ENCODE assay signal across 8 cellular contexts in the genomic region with DNA sequence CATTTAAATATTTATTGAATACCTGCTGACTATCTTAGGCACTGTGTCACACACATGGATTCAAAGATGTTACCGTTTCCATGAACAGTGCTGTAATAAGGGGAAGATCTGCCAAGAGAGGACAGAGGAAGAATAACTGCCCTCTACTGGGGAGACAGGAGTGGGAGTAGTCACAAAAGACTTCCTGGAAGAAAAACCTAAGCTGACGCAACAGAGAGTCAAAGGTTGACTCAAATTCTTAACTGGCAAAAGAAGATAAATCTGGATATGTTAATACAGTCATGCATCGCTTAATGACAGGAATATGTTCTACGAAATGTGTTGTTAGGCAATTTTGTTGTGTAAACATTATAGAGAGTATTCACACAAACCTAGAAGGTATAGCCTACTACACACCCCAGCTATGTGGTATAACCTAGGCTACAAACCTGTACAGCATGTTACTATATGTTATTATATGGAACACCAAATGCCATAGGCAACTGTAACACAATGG. TPM values are rescaled to one million over a fixed set of nuclear protein-coding genes. Genes with fewer than 3 reads are reported as not detected.
DNase-seq lines count a peak whose midpoint lies in the region; ATAC-seq and TF ChIP-seq lines count a peak whose summit lies in the region.

No MANE protein-coding gene starts in this region.

- no peak for ATAC-seq in GM19463 (IDR thresholded peaks at IDR 0.05; ENCODE audit: unreplicated experiment)
- ATAC-seq in GM18519 (IDR thresholded peaks at IDR 0.05; ENCODE audit: low FRiP score, unreplicated experiment) = no peak

- no peak for TF ChIP-seq POLR2A in adrenal gland (IDR thresholded peaks at IDR 0.05)

- peak; percentile 90 for DNase-seq in GM04504 (ENCODE audit: low read depth)
- peak; percentile 31 for DNase-seq in MG63
- DNase-seq in adrenal gland = peak in 4 of 7 donors; percentile 53 to 75 (median 68)
- peak; percentile 42 for DNase-seq in inferior parietal cortex (ENCODE audit: extremely low spot score)
- peak; percentile 90 for DNase-seq in stromal cell of bone marrow (ENCODE audit: low read depth)
- DNase-seq in islet precursor cell = no peak

- peak; percentile 38 to 75 (median 68) for TF ChIP-seq CTCF in adrenal gland (IDR thresholded peaks at IDR 0.05)

- peak overlapping the region; percentile 18 to 81 (median 61) for H3K27ac ChIP-seq in adrenal gland

- intact Hi-C loops in adrenal gland (cut with DNase I) = loop anchor here (10.0 kb wide), 2 partner anchors 127 to 187 kb away; partner anchors contain the start of gene ACTN1 (in 1 of the 2)

- H3K4me3 ChIP-seq in MG63 = no peak overlapping the region
- no peak overlapping the region for H3K4me3 ChIP-seq in adrenal gland

- no peaks in the 10 kb centered on the region for H3K36me3 ChIP-seq in MG63
- no peaks in the 10 kb centered on the region for H3K36me3 ChIP-seq in adrenal gland (replicated peaks in 1 of 2)

- H3K27me3 ChIP-seq in MG63 (no peaks in the 10 kb centered on the region), adrenal gland (no peaks in the 10 kb centered on the region)

- H3K9me3 ChIP-seq in MG63 (no peaks in the 10 kb centered on the region), adrenal gland (replicated peaks in 1 of 3) (no peaks in the 10 kb centered on the region)

- 10 to 16% (median 13%) methylated on average over 4 of the region's 4 CpGs for WGBS in adrenal gland, 4 donors

- H3K4me1 ChIP-seq in adrenal gland (replicated peaks in 1 of 2) = peaks cover 7 to 30% of the 10 kb centered on the region in 2 donors

RNA-seq across cellular contexts. Expression of gene DCAF5, which starts 51.5 kb away (rescaled TPM):
- 7.3 and 7.6 TPM in 2 replicates for total RNA-seq in MG63 (2014; rRNA removed; shearing (Covaris generic); ENCODE audit: low replicate concordance)
- 10 to 100 TPM; 19.9 to 48.0 (median 38.0) TPM for total RNA-seq in adrenal gland
- polyA plus RNA-seq in adrenal gland = 10 to 100 TPM; 27.9 to 38.2 (median 34.1) TPM
